Comparison of ENCODE assay signal across 19 cellular contexts in the genomic region with DNA sequence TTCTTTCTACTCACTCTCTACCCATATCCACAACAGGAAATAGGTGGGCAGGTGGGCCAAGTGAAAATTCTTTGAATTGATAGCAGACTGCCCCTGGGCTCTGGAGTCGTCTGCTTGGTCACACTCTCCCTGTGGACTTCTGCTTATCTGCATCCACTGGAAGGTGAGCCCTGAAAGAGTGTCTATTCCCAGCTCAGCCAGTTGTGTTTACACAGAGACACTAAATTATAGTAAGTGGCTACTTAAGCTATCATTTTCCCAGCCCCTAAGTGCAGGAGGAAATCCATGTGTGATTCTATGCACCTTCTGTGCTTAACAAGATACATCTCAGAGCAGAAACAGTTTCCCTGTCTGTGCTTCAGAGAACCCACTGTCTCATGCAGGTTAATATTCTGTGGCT.
DNase-seq lines count a peak whose midpoint lies in the region; ATAC-seq and TF ChIP-seq lines count a peak whose summit lies in the region.
"Had no signal": no experiment of that assay in that cellular context is flagged by ENCODE, and none has a peak within 500 bp of the region (broad histone marks: within the 10 kb centered on the region; RNA-seq: fewer than 3 reads in every experiment).

No MANE protein-coding gene starts in this region.

- H3K4me1 Mint-ChIP-seq in T-cell: peaks cover 2 to 11% (median 7%) of the 10 kb centered on the region in 3 donors
- H3K4me1 Mint-ChIP-seq in neural progenitor cell: peaks cover 10% of the 10 kb centered on the region

- peaks cover 7% of the 10 kb centered on the region for H3K36me3 Mint-ChIP-seq in T-cell
- no peaks in the 10 kb centered on the region for H3K36me3 Mint-ChIP-seq in neural progenitor cell

- H4K20me1 ChIP-seq in neural progenitor cell (ENCODE audit: low read depth): no peaks in the 10 kb centered on the region

- WGBS in lower leg skin, 2 donors: 25 to 52% methylated on average over 1 of the region's 1 CpG

- no peak for ATAC-seq in T-cell (replicated peaks in 1 of 4)
- ATAC-seq: esophagus mucosa had no signal

- no peak overlapping the region for H3K9ac ChIP-seq in neural progenitor cell

- H3F3A ChIP-seq in neural progenitor cell (ENCODE audit: low read depth): peaks cover 32% of the 10 kb centered on the region

- H3K27me3 Mint-ChIP-seq in T-cell (no peaks in the 10 kb centered on the region), neural progenitor cell (ENCODE audit: insufficient read depth, low read depth) (no peaks in the 10 kb centered on the region)
- H3K27me3 Mint-ChIP-seq: activated naive CD8-positive, alpha-beta T cell; CD4-positive, alpha-beta memory T cell had no signal

- CTCF ChIA-PET in T-cell (lab: Charles Lee): interaction anchor here in 1 of 2 donors (1.5 kb wide), 1 partner anchor 336 kb away, joined by 8 read pairs; no protein-coding TSS in a partner anchor

- intact Hi-C loops in lower leg skin (cut with DNase I; ENCODE audit: low total_unique reads): no loop called here

- H3K27ac Mint-ChIP-seq in T-cell: peak overlapping the region; percentile 18 to 44
- H3K27ac Mint-ChIP-seq in neural progenitor cell: no peak overlapping the region
- H3K27ac Mint-ChIP-seq: activated naive CD8-positive, alpha-beta T cell had no signal

- peaks cover 5% of the 10 kb centered on the region for H3K9me3 ChIP-seq in neural progenitor cell (ENCODE audit: low read depth)
- H3K9me3 ChIP-seq: tibial nerve had no signal

- no peak overlapping the region for H3K4me3 ChIP-seq in neural progenitor cell
- H3K4me3 ChIP-seq in lower leg skin (ENCODE audit: low read depth, poor library complexity, severe bottlenecking): no peak overlapping the region
- H3K4me3 ChIP-seq: skin epidermis, tibial nerve had no signal

- no peak overlapping the region for H3K27ac ChIP-seq in neural progenitor cell
- H3K27ac ChIP-seq: 22Rv1, skin epidermis, tibial nerve had no signal

- no peaks in the 10 kb centered on the region for H3K79me2 ChIP-seq in neural progenitor cell (ENCODE audit: low read depth)

- POLR2A ChIA-PET in T-cell (lab: Charles Lee): interaction anchor here in 1 of 2 donors (0.7 kb wide), 1 partner anchor 522 kb away, joined by 3 read pairs; no protein-coding TSS in a partner anchor

- DNase-seq in DMS 273 (lab: John Stamatoyannopoulos, UW; ENCODE audit: unreplicated experiment) (peak; percentile 8), DMS 273 treated with DMSO at 0.1 percent for 48 hours (lab: John Stamatoyannopoulos, UW) (no peak), NCI-H2107 treated with DMSO at 0.1 percent for 48 hours (lab: John Stamatoyannopoulos, UW; ENCODE audit: unreplicated experiment) (peak; percentile 70), T-cell (no peak), neural progenitor cell (ENCODE audit: low spot score) (no peak), superior temporal gyrus (ENCODE audit: extremely low spot score) (no peak), lower leg skin (ENCODE audit: low spot score in 2 of 2) (no peak), nucleus accumbens (lab: John Stamatoyannopoulos, UW) (no peak)
- DNase-seq: activated CD4-positive, CD25-positive, alpha-beta regulatory T cell treated with anti-CD3 and anti-CD28 coated beads, Interleukin-2, amount 50 U/mL, for 72 hours; CD4-positive, alpha-beta memory T cell; H7; kidney; midbrain; T-helper 2 cell had no signal

- TF ChIP-seq POLR2A in lower leg skin (IDR thresholded peaks at IDR 0.05): no peak

- peak overlapping the region; percentile 3 for H3K4me2 ChIP-seq in neural progenitor cell

- H3K9me3 Mint-ChIP-seq in T-cell (peaks cover 0 to 3% (median 0%) of the 10 kb centered on the region in 3 donors), neural progenitor cell (no peaks in the 10 kb centered on the region)

- no peaks in the 10 kb centered on the region for H3K27me3 ChIP-seq in neural progenitor cell
- H3K27me3 ChIP-seq: tibial nerve had no signal

- H3K36me3 ChIP-seq in neural progenitor cell: no peaks in the 10 kb centered on the region

- H2AFZ ChIP-seq in neural progenitor cell (replicated peaks): no peak overlapping the region

- H3K4me1 ChIP-seq in neural progenitor cell: peaks cover 37% of the 10 kb centered on the region
- H3K4me1 ChIP-seq: tibial nerve had no signal

- TF ChIP-seq CTCF in neural progenitor cell (IDR thresholded peaks at IDR 0.05): no peak
- TF ChIP-seq CTCF in lower leg skin (IDR thresholded peaks at IDR 0.05): no peak

- no peak overlapping the region for H3K4me3 Mint-ChIP-seq in T-cell
- H3K4me3 Mint-ChIP-seq in neural progenitor cell: no peak overlapping the region
- H3K4me3 Mint-ChIP-seq: activated naive CD8-positive, alpha-beta T cell; CD4-positive, alpha-beta memory T cell had no signal

Comparison
In these comparisons a context has a peak if more than half of its experiments do, and no peak if none do; other contexts are left out.
1. DNase-seq: peak in DMS 273 (single experiment) and NCI-H2107 treated with DMSO at 0.1 percent for 48 hours (single experiment); none in DMS 273 treated with DMSO at 0.1 percent for 48 hours (single experiment), T-cell (0 of 34), neural progenitor cell (single experiment), superior temporal gyrus (single experiment), lower leg skin (0 of 2) and nucleus accumbens (0 of 56).